ENCODE assay signal across 1 cellular context in the genomic region with DNA sequence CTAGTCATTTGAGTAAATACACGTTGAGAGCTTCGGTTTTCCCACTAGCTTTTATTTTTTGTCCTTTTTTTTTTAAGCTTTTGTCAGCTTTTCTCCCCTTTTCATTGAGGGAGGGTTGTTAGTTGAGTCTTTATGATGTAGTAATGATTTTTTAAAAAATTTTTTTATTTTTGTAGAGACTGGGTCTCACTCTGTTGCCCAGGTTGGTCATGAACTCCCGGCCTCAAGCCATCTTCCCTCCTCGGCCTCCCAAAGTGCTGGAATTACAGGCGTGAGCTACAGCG.
TF ChIP-seq lines count a peak whose summit lies in the region.

No MANE protein-coding gene starts in this region.

TF ChIP-seq in endothelial cell of umbilical vein, 7 proteins besides CTCF, POLR2A, EP300 and RAD21:
- TF ChIP-seq, protein P1, sequence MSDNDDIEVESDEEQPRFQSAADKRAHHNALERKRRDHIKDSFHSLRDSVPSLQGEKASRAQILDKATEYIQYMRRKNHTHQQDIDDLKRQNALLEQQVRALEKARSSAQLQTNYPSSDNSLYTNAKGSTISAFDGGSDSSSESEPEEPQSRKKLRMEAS (IDR thresholded peaks at IDR 0.05; ENCODE audit: insufficient read depth, insufficient read length), result no peak
- TF ChIP-seq FOS (IDR thresholded peaks at IDR 0.05; ENCODE audit: borderline replicate concordance, insufficient read depth, low read length) (no peak), POLR2AphosphoS5 (IDR thresholded peaks at IDR 0.05; ENCODE audit: insufficient read depth, low read depth, low read length) (no peak), GATA2 (IDR thresholded peaks at IDR 0.05; ENCODE audit: insufficient read depth, insufficient read length, low read depth, low read length) (no peak)
